Comparison of ENCODE assay signal across 9 cellular contexts in the genomic region with DNA sequence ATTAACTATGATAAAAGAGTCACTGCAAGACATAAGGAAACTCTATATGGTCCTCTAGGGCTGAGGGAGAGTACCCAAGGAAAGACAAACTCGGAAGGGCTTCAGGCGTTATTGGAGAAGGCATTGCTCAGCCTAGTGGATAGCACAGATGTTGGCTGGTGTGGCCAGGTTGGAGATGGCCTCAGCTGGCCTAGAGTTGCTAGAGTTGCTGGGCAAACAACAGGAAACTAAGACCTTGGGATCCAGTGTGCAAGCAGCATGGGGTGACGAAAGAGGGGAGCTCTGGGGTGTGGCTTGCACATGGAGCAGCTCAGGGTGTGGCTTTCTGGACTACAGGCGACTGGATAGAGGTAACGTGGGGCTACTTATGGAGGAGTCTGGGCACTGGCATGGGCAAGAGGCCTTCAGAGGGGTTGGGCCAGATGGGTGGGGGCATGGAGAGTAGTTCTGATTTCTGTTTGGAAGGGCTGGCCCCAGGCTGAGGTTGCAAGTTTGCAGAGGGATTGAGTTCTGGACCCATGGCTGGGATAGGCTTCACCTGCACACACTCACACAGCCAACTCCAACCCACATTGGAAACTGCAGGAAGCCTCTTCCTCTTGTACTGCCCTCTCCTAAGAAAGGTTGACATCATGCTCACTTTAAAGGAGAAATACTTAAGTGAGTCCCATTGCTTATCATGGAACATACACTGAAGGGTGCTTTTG. TPM values are rescaled to one million over a fixed set of nuclear protein-coding genes. Genes with fewer than 3 reads are reported as not detected.
"Had no signal": no experiment of that assay in that cellular context is flagged by ENCODE, and none has a peak within 500 bp of the region (broad histone marks: within the 10 kb centered on the region; RNA-seq: fewer than 3 reads in every experiment).

No MANE protein-coding gene starts in this region.

- FAIRE-seq: G401.6, GM12878, GM12891, GM12892, GM18507, GM19239 had no signal

- ATAC-seq: GM12878 had no signal

- H3K4me3 ChIP-seq: GM12878 had no signal

- DNase-seq: GDM1, GF-D8 had no signal

RNA-seq across cellular contexts. Expression of a gene that starts 5.2 kb away (rescaled TPM):
- total RNA-seq: G401, GM12878 had no signal
- polyA plus RNA-seq: GM12878 had no signal

RNA-seq across cellular contexts. Expression of a gene that starts 18.7 kb away (rescaled TPM):
- total RNA-seq: G401, GM12878 had no signal
- polyA plus RNA-seq: GM12878 had no signal

RNA-seq across cellular contexts. Expression of a gene that starts 22.0 kb away (rescaled TPM):
- total RNA-seq: G401, GM12878 had no signal
- polyA plus RNA-seq: GM12878 had no signal

RNA-seq across cellular contexts. Expression of a gene that starts 27.5 kb away (rescaled TPM):
- total RNA-seq: G401, GM12878 had no signal
- polyA plus RNA-seq: GM12878 had no signal

RNA-seq across cellular contexts. Expression of a gene that starts 53.2 kb away (rescaled TPM):
- total RNA-seq: G401, GM12878 had no signal
